ENCODE assay signal across 17 cellular contexts in genomic region chr3:196998966-196999760, GRCh38.
"Had no signal": no experiment of that assay in that cellular context is flagged by ENCODE, and none has a peak within 500 bp of the region (broad histone marks: within the 10 kb centered on the region; RNA-seq: fewer than 3 reads in every experiment).

No MANE protein-coding gene starts in this region.

- H3K36me3 ChIP-seq: neural progenitor cell, suprapubic skin, thyroid gland had no signal

- H3K4me2 ChIP-seq: hepatocyte, neural progenitor cell had no signal

- H3K4me3 ChIP-seq: dorsolateral prefrontal cortex, hepatocyte, neural progenitor cell, suprapubic skin, thyroid gland had no signal

- H3K27ac ChIP-seq: hepatocyte, neural progenitor cell, parathyroid adenoma, suprapubic skin, thyroid gland had no signal

- DNase-seq: cortex of kidney; effector CD8-positive, alpha-beta T cell; foreskin melanocyte; head of caudate nucleus; naive thymus-derived CD8-positive, alpha-beta T cell; occipital lobe; small intestine; stimulated activated CD4-positive, alpha-beta T cell treated with anti-CD3 and anti-CD28 coated beads, Interleukin-2, amount 100 ng/mL, for 48 hours; stimulated activated naive CD8-positive, alpha-beta T cell treated with anti-CD3 and anti-CD28 coated beads, Interleukin-15, Interleukin-2, amounts not matched to agents 100 U/mL and 50 U/mL, for 24 hours; thyroid gland had no signal

- H3K27me3 Mint-ChIP-seq: naive thymus-derived CD8-positive, alpha-beta T cell; type B pancreatic cell had no signal

- H3K27ac Mint-ChIP-seq: neural progenitor cell, type B pancreatic cell had no signal

- H3K27me3 ChIP-seq: dorsolateral prefrontal cortex, hepatocyte, suprapubic skin, thyroid gland had no signal

- H3K9me3 ChIP-seq: suprapubic skin, thyroid gland had no signal

- ATAC-seq: naive thymus-derived CD8-positive, alpha-beta T cell; stimulated activated naive CD8-positive, alpha-beta T cell treated with anti-CD3 and anti-CD28 coated beads, Interleukin-15, Interleukin-2, amounts not matched to agents 100 U/mL and 50 U/mL, for 24 hours had no signal

- H2AFZ ChIP-seq: hepatocyte, neural progenitor cell, parathyroid adenoma had no signal

- H3K79me2 ChIP-seq: hepatocyte, parathyroid adenoma had no signal

- FAIRE-seq: small intestine, urothelium cell line had no signal

- H3K9ac ChIP-seq: neural progenitor cell, parathyroid adenoma had no signal

- H3K36me3 Mint-ChIP-seq: naive thymus-derived CD8-positive, alpha-beta T cell; type B pancreatic cell had no signal

- H3K9me3 Mint-ChIP-seq: naive thymus-derived CD8-positive, alpha-beta T cell; neural progenitor cell; type B pancreatic cell had no signal

- H3K4me3 Mint-ChIP-seq: neural progenitor cell, type B pancreatic cell had no signal
